11 cellular contexts compared by ENCODE assay signal in the genomic region with DNA sequence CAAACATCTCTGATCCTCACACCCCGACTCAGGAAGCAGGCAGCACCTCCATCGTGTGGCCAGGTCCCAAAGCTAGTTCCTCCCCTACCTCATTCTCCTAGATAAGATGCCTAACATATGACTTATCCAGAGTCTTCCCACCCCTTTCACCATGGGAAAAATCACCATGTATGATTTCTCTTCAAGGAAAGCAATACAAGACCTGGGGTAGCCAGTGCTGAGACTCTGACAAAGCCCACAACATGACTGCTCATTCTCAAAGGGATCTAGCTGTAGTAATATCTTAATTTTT. TPM values are rescaled to one million over a fixed set of nuclear protein-coding genes. Genes with fewer than 3 reads are reported as not detected.
DNase-seq lines count a peak whose midpoint lies in the region; ATAC-seq, FAIRE-seq and TF ChIP-seq lines count a peak whose summit lies in the region.
"Had no signal": no experiment of that assay in that cellular context is flagged by ENCODE, and none has a peak within 500 bp of the region (broad histone marks: within the 10 kb centered on the region; RNA-seq: fewer than 3 reads in every experiment).

No MANE protein-coding gene starts in this region.

- H4K20me1 ChIP-seq in HepG2 (ENCODE audit: insufficient read depth, low read length), result no peaks in the 10 kb centered on the region

- H3K4me1 ChIP-seq in HepG2 (ENCODE audit: insufficient read depth, low read length) (peaks cover 11% of the 10 kb centered on the region), right lobe of liver (peaks cover 0 to 14% (median 3%) of the 10 kb centered on the region in 4 donors), mesenchymal stem cell (ENCODE audit: control insufficient read depth, insufficient read depth, low read depth, low read length) (peaks cover 15% of the 10 kb centered on the region), upper lobe of right lung (peaks cover 9% of the 10 kb centered on the region)

- H3K36me3 Mint-ChIP-seq in activated T-helper 17 cell treated with anti-CD3 and anti-CD28 coated beads, Interleukin-2, amount 50 U/mL, for 72 hours (ENCODE audit: low read depth), result no peaks in the 10 kb centered on the region

- peak overlapping the region; percentile 89 for H4K8ac ChIP-seq in mesenchymal stem cell (ENCODE audit: low read length)

- no peak overlapping the region for H2BK5ac ChIP-seq in mesenchymal stem cell (ENCODE audit: low read depth, low read length, poor library complexity, severe bottlenecking)

- POLR2A ChIA-PET in HepG2 (lab: Yijun Ruan, JAX), result interaction anchor here (0.9 to 1.0 kb wide), 3 partner anchors 9 to 99 kb away, joined by 3 to 4 read pairs (median 4); partner anchors contain the start of gene CKLF

- H3K79me1 ChIP-seq in mesenchymal stem cell (replicated peaks; ENCODE audit: low read length, poor library complexity, severe bottlenecking), result peaks cover 40% of the 10 kb centered on the region

- no peak for TF ChIP-seq CTCF in HepG2 (CRISPR knock-in tag; IDR thresholded peaks at IDR 0.05)
- TF ChIP-seq CTCF in right lobe of liver (IDR thresholded peaks at IDR 0.05), result no peak
- TF ChIP-seq CTCF in upper lobe of right lung (IDR thresholded peaks at IDR 0.05), result no peak

- no peaks in the 10 kb centered on the region for H3K36me3 ChIP-seq in HepG2 (replicated peaks in 1 of 2; ENCODE audit: control insufficient read depth in 1 of 2, insufficient read depth in 2 of 2, low read length in 2 of 2)
- H3K36me3 ChIP-seq in right lobe of liver, result no peaks in the 10 kb centered on the region
- peaks cover 0 to 2% of the 10 kb centered on the region in 2 experiments for H3K36me3 ChIP-seq in mesenchymal stem cell (ENCODE audit: control insufficient read depth in 1 of 2, insufficient read depth in 2 of 2, low read depth in 1 of 2, low read length in 2 of 2)
- H3K36me3 ChIP-seq in upper lobe of right lung, result no peaks in the 10 kb centered on the region
- H3K36me3 ChIP-seq: left lung, MG63 had no signal

- DNase-seq in HepG2 (ENCODE audit: low spot score) (no peak), right lobe of liver (no peak), mesenchymal stem cell (no peak), upper lobe of right lung (no peak), GM12892 (ENCODE audit: insufficient read length) (no peak), RPMI8226 (no peak)
- DNase-seq in activated CD4-positive, alpha-beta T cell treated with anti-CD3 and anti-CD28 coated beads for 4 hours, result no peak

- no TSS peak for BruUV-seq in HepG2 (replicated peaks; lab: Mats Ljungman, UMichigan)

- no peak overlapping the region for H3K23ac ChIP-seq in mesenchymal stem cell (ENCODE audit: low read length in 2 of 2)

- peaks cover 13% of the 10 kb centered on the region for H3K4me1 Mint-ChIP-seq in activated T-helper 17 cell treated with anti-CD3 and anti-CD28 coated beads, Interleukin-2, amount 50 U/mL, for 72 hours

- H2AFZ ChIP-seq in HepG2 (ENCODE audit: low read length) (no peak overlapping the region), mesenchymal stem cell (ENCODE audit: low read depth, low read length) (no peak overlapping the region)

- H3K9me3 Mint-ChIP-seq in activated T-helper 17 cell treated with anti-CD3 and anti-CD28 coated beads, Interleukin-2, amount 50 U/mL, for 72 hours, result no peaks in the 10 kb centered on the region

- TF ChIP-seq POLR2A in HepG2 (IDR thresholded peaks at IDR 0.05; ENCODE audit: insufficient read depth in 1 of 2, low read depth in 2 of 2, low read length in 2 of 2) (no peak), right lobe of liver (IDR thresholded peaks at IDR 0.05) (no peak), GM12892 (IDR thresholded peaks at IDR 0.05; ENCODE audit: low read depth, low read length) (no peak)

- peaks cover 4% of the 10 kb centered on the region for H3K27me3 Mint-ChIP-seq in activated T-helper 17 cell treated with anti-CD3 and anti-CD28 coated beads, Interleukin-2, amount 50 U/mL, for 72 hours

- peak overlapping the region; percentile 14 for H3K4me3 Mint-ChIP-seq in activated T-helper 17 cell treated with anti-CD3 and anti-CD28 coated beads, Interleukin-2, amount 50 U/mL, for 72 hours

- TF ChIP-seq RAD21 in HepG2 (CRISPR knock-in tag; IDR thresholded peaks at IDR 0.05), result no peak

- FAIRE-seq in HepG2 (lab: Jason Lieb, UNC) (no peak), GM12892 (lab: Jason Lieb, UNC) (no peak)

- no peak overlapping the region for H2BK120ac ChIP-seq in mesenchymal stem cell (ENCODE audit: low read depth, low read length)

- H3K4me2 ChIP-seq in HepG2 (ENCODE audit: low read depth, low read length) (peak overlapping the region; percentile 48), mesenchymal stem cell (ENCODE audit: low read length, poor library complexity, severe bottlenecking) (peak overlapping the region; percentile 64)

- no peaks in the 10 kb centered on the region for H3K79me2 ChIP-seq in HepG2 (ENCODE audit: insufficient read depth, low read length)

- no peaks in the 10 kb centered on the region for H3K27me3 ChIP-seq in HepG2 (ENCODE audit: control insufficient read depth in 1 of 2, insufficient read depth in 2 of 2, low read length in 2 of 2)
- no peaks in the 10 kb centered on the region for H3K27me3 ChIP-seq in right lobe of liver
- H3K27me3 ChIP-seq in mesenchymal stem cell (ENCODE audit: control insufficient read depth in 1 of 2, insufficient read depth in 1 of 2, low read length in 2 of 2), result no peaks in the 10 kb centered on the region
- H3K27me3 ChIP-seq in upper lobe of right lung, result no peaks in the 10 kb centered on the region
- H3K27me3 ChIP-seq: left lung, MG63 had no signal

- no peak overlapping the region for H3K14ac ChIP-seq in mesenchymal stem cell (ENCODE audit: low read length in 2 of 2)

- H2BK15ac ChIP-seq in mesenchymal stem cell (ENCODE audit: low read depth, poor library complexity, severe bottlenecking), result no peak overlapping the region

- H3K4me3 ChIP-seq in HepG2 (replicated peaks in 1 of 3; ENCODE audit: insufficient read depth in 1 of 3, low read depth in 2 of 3, low read length in 3 of 3) (no peak overlapping the region), right lobe of liver (no peak overlapping the region), mesenchymal stem cell (ENCODE audit: insufficient read depth in 1 of 2, low read depth in 1 of 2, low read length in 2 of 2) (peak overlapping the region in 1 of 2 experiments; percentile 67), upper lobe of right lung (no peak overlapping the region)
- H3K4me3 ChIP-seq: GM12878, left lung, MG63 had no signal

- H2AK5ac ChIP-seq in mesenchymal stem cell (ENCODE audit: low read length, severe bottlenecking), result no peak overlapping the region

- peak overlapping the region in 1 of 2 experiments; percentile 11 for H3K18ac ChIP-seq in mesenchymal stem cell (ENCODE audit: low read depth in 1 of 2, low read length in 2 of 2)

- TF ChIP-seq EP300 in HepG2 (IDR thresholded peaks at IDR 0.05; ENCODE audit: low read depth in 2 of 2, low read length in 2 of 2) (no peak), HepG2 (CRISPR knock-in tag; IDR thresholded peaks at IDR 0.05; ENCODE audit: borderline replicate concordance) (no peak)

- H3K27ac ChIP-seq in HepG2 (ENCODE audit: extremely low read length, insufficient read depth, low read length), result no peak overlapping the region
- H3K27ac ChIP-seq in right lobe of liver, result no peak overlapping the region
- no peak overlapping the region for H3K27ac ChIP-seq in mesenchymal stem cell (ENCODE audit: low read length, poor library complexity, severe bottlenecking)
- H3K27ac ChIP-seq in upper lobe of right lung, result no peak overlapping the region

- intact Hi-C loops in HepG2 (cut with micrococcal nuclease; ENCODE audit: unreplicated experiment) (loop anchor here (1.0 to 5.0 kb wide), 2 partner anchors 36 to 43 kb away; no protein-coding TSS in a partner anchor), right lobe of liver (cut with DNase I) (no loop called here), upper lobe of right lung (cut with DNase I) (no loop called here)

- no peak overlapping the region for H3K27ac Mint-ChIP-seq in activated T-helper 17 cell treated with anti-CD3 and anti-CD28 coated beads, Interleukin-2, amount 50 U/mL, for 72 hours

- ATAC-seq in HepG2 (no peak; the same call in 2 of the 3 replicates), right lobe of liver (no peak), upper lobe of right lung (peak; percentile 6)
- ATAC-seq in activated T-helper 17 cell treated with anti-CD3 and anti-CD28 coated beads, Interleukin-2, amount 50 U/mL, for 72 hours (replicated peaks), result no peak

- H3K4ac ChIP-seq in mesenchymal stem cell (ENCODE audit: low read depth in 1 of 2, low read length in 2 of 2), result no peak overlapping the region

- H2BK12ac ChIP-seq in mesenchymal stem cell (ENCODE audit: low read length in 2 of 2), result no peak overlapping the region

- CTCF ChIA-PET in HepG2 (lab: Yijun Ruan, JAX; ENCODE audit: low intra/inter-chr PET ratio, low total read pairs), result interaction anchor here (1.0 to 2.0 kb wide), 3 partner anchors 44 to 89 kb away, joined by 3 to 12 read pairs (median 3); no protein-coding TSS in a partner anchor

- 63% methylated on average over 2 of the region's 2 CpGs for WGBS in HepG2 (ENCODE audit: low lambda C conversion rate)
- WGBS in right lobe of liver (ENCODE audit: insufficient coverage, low coverage, low lambda C conversion rate, missing lambda C conversion rate), result no CpG with 5 or more reads among the region's 2 CpGs
- WGBS in mesenchymal stem cell, result 70% methylated on average over 2 of the region's 2 CpGs

- H3K9ac ChIP-seq in HepG2 (ENCODE audit: insufficient read depth, low read depth, low read length), result no peak overlapping the region
- peak overlapping the region; percentile 23 for H3K9ac ChIP-seq in mesenchymal stem cell (ENCODE audit: low read length)

- in situ Hi-C loops in HepG2 (cut with HindIII; ENCODE audit: extremely low pct_ligation_motif_present, low pct_unique_long_range_greater_than_20kb), result no loop called here

- no peaks in the 10 kb centered on the region for H3K9me3 ChIP-seq in HepG2 (ENCODE audit: low read length)
- no peaks in the 10 kb centered on the region for H3K9me3 ChIP-seq in right lobe of liver
- no peaks in the 10 kb centered on the region for H3K9me3 ChIP-seq in mesenchymal stem cell (ENCODE audit: control insufficient read depth, low read length)
- no peaks in the 10 kb centered on the region for H3K9me3 ChIP-seq in upper lobe of right lung
- H3K9me3 ChIP-seq: left lung, MG63 had no signal

- H4K91ac ChIP-seq in mesenchymal stem cell (ENCODE audit: low read length), result no peak overlapping the region

RNA-seq across cellular contexts. Expression of gene CMTM4, which starts 45.1 kb away (rescaled TPM):
- 32.0 and 44.1 TPM in 2 replicates for total RNA-seq in HepG2 (2016; rRNA removed; fragmentation: Illumina TruSeq; extraction: Trizol)
- 10.6 and 12.8 TPM in 2 replicates for total RNA-seq in HepG2 (2016; cell fraction: cytosol; rRNA removed; fragmentation: Illumina TruSeq; extraction: Trizol; ENCODE audit: low read depth)
- 32.2 and 42.2 TPM in 2 replicates for total RNA-seq in HepG2 (2016; cell fraction: insoluble cytoplasmic fraction; rRNA removed; fragmentation: Illumina TruSeq; extraction: Trizol)
- total RNA-seq in HepG2 (2016; cell fraction: membrane; rRNA removed; fragmentation: Illumina TruSeq; extraction: Trizol), result 27.4 and 28.5 TPM in 2 replicates
- 32.4 and 32.8 TPM in 2 replicates for total RNA-seq in HepG2 (2016; cell fraction: nucleus; rRNA removed; fragmentation: Illumina TruSeq; extraction: Trizol)
- 36.3 and 41.3 TPM in 2 replicates for polyA plus RNA-seq in HepG2 (2011; rRNA removed)
- polyA plus RNA-seq in HepG2 (2011; cell fraction: cytosol; rRNA removed), result 38.1 and 43.4 TPM in 2 replicates
- polyA plus RNA-seq in HepG2 (2011; cell fraction: nucleus; rRNA removed), result 45.0 and 48.2 TPM in 2 replicates
- 30.6 and 31.6 TPM in 2 replicates for polyA plus RNA-seq in HepG2 (2012)
- polyA plus RNA-seq in HepG2 (2016; cell fraction: cytosol; fragmentation: Illumina TruSeq; extraction: Trizol; ENCODE audit: low read depth), result 3.9 and 4.5 TPM in 2 replicates
- polyA plus RNA-seq in HepG2 (2016; cell fraction: insoluble cytoplasmic fraction; fragmentation: Illumina TruSeq; extraction: Trizol; ENCODE audit: low read depth), result 29.5 and 30.3 TPM in 2 replicates
- 10.0 and 11.3 TPM in 2 replicates for polyA plus RNA-seq in HepG2 (2016; cell fraction: membrane; fragmentation: Illumina TruSeq; extraction: Trizol; ENCODE audit: low read depth)
- polyA plus RNA-seq in HepG2 (2016; cell fraction: nucleus; fragmentation: Illumina TruSeq; extraction: Trizol; ENCODE audit: insufficient read depth, low read depth), result 32.1 and 32.5 TPM in 2 replicates
- 61.0 and 116 TPM in 2 replicates for polyA minus RNA-seq in HepG2 (2011; rRNA and poly(A)+ RNA removed; ENCODE audit: low replicate concordance)
- polyA minus RNA-seq in HepG2 (2011; cell fraction: cytosol; rRNA and poly(A)+ RNA removed), result 47.2 and 48.9 TPM in 2 replicates
- 31.5 and 35.9 TPM in 2 replicates for polyA minus RNA-seq in HepG2 (2011; cell fraction: nucleus; rRNA and poly(A)+ RNA removed)
- 10 to 100 TPM in 2 of 6 experiments, 1 to 10 TPM in 4; 5.1 to 14.8 (median 8.0) TPM for total RNA-seq in right lobe of liver
- 1 to 10 TPM; 2.0 to 3.2 TPM for total RNA-seq in activated T-helper 17 cell treated with anti-CD3 and anti-CD28 coated beads, Interleukin-2, amount 50 U/mL, for 72 hours
- polyA plus RNA-seq in mesenchymal stem cell (2013, experiment 1 of 2), result 9.1 TPM
- polyA plus RNA-seq in mesenchymal stem cell (2013, experiment 2 of 2), result 8.8 TPM
- total RNA-seq in upper lobe of right lung, result 58.0 TPM
- polyA plus RNA-seq in GM12892 (2012; ENCODE audit: missing spikeins), result 0.55 TPM

RNA-seq across cellular contexts. Expression of gene CMTM3, which starts 46.9 kb away (rescaled TPM):
- total RNA-seq in HepG2 (2016; rRNA removed; fragmentation: Illumina TruSeq; extraction: Trizol) (20.6 and 29.2 TPM in 2 replicates), right lobe of liver (1 to 10 TPM; 1.6 to 9.6 (median 5.4) TPM), upper lobe of right lung (38.1 TPM)
- total RNA-seq in HepG2 (2016; cell fraction: cytosol; rRNA removed; fragmentation: Illumina TruSeq; extraction: Trizol; ENCODE audit: low read depth), result 14.7 and 15.6 TPM in 2 replicates
- 18.9 and 30.0 TPM in 2 replicates for total RNA-seq in HepG2 (2016; cell fraction: insoluble cytoplasmic fraction; rRNA removed; fragmentation: Illumina TruSeq; extraction: Trizol)
- 39.9 and 42.8 TPM in 2 replicates for total RNA-seq in HepG2 (2016; cell fraction: membrane; rRNA removed; fragmentation: Illumina TruSeq; extraction: Trizol)
- 19.8 and 22.0 TPM in 2 replicates for total RNA-seq in HepG2 (2016; cell fraction: nucleus; rRNA removed; fragmentation: Illumina TruSeq; extraction: Trizol)
- polyA plus RNA-seq in HepG2 (2011; rRNA removed), result 48.7 and 62.0 TPM in 2 replicates
- 53.5 and 62.3 TPM in 2 replicates for polyA plus RNA-seq in HepG2 (2011; cell fraction: cytosol; rRNA removed)
- 50.7 and 56.5 TPM in 2 replicates for polyA plus RNA-seq in HepG2 (2011; cell fraction: nucleus; rRNA removed)
- polyA plus RNA-seq in HepG2 (2012), result 36.1 and 48.8 TPM in 2 replicates
- 21.8 and 24.0 TPM in 2 replicates for polyA plus RNA-seq in HepG2 (2016; cell fraction: cytosol; fragmentation: Illumina TruSeq; extraction: Trizol; ENCODE audit: low read depth)
- 31.5 and 37.2 TPM in 2 replicates for polyA plus RNA-seq in HepG2 (2016; cell fraction: insoluble cytoplasmic fraction; fragmentation: Illumina TruSeq; extraction: Trizol; ENCODE audit: low read depth)
- 48.5 and 52.0 TPM in 2 replicates for polyA plus RNA-seq in HepG2 (2016; cell fraction: membrane; fragmentation: Illumina TruSeq; extraction: Trizol; ENCODE audit: low read depth)
- 51.6 and 59.3 TPM in 2 replicates for polyA plus RNA-seq in HepG2 (2016; cell fraction: nucleus; fragmentation: Illumina TruSeq; extraction: Trizol; ENCODE audit: insufficient read depth, low read depth)
- 1.7 and 102 TPM in 2 replicates for polyA minus RNA-seq in HepG2 (2011; rRNA and poly(A)+ RNA removed; ENCODE audit: low replicate concordance)
- 14.7 and 19.2 TPM in 2 replicates for polyA minus RNA-seq in HepG2 (2011; cell fraction: cytosol; rRNA and poly(A)+ RNA removed)
- 16.0 and 25.4 TPM in 2 replicates for polyA minus RNA-seq in HepG2 (2011; cell fraction: nucleus; rRNA and poly(A)+ RNA removed)
- 10 to 100 TPM; 46.7 to 64.1 TPM for total RNA-seq in activated T-helper 17 cell treated with anti-CD3 and anti-CD28 coated beads, Interleukin-2, amount 50 U/mL, for 72 hours
- 115 TPM for polyA plus RNA-seq in mesenchymal stem cell (2013, experiment 1 of 2)
- polyA plus RNA-seq in mesenchymal stem cell (2013, experiment 2 of 2), result 117 TPM
- polyA plus RNA-seq in GM12892 (2012; ENCODE audit: missing spikeins), result 18.7 TPM
